10 cellular contexts compared by ENCODE assay signal in genomic region chr2:132651115-132652099, GRCh38. TPM values are rescaled to one million over a fixed set of nuclear protein-coding genes. Genes with fewer than 3 reads are reported as not detected.
DNase-seq lines count a peak whose midpoint lies in the region; ATAC-seq and TF ChIP-seq lines count a peak whose summit lies in the region.
"Had no signal": no experiment of that assay in that cellular context is flagged by ENCODE, and none has a peak within 500 bp of the region (broad histone marks: within the 10 kb centered on the region; RNA-seq: fewer than 3 reads in every experiment).

No MANE protein-coding gene starts in this region.

- TF ChIP-seq CTCF in MCF 10A (IDR thresholded peaks at IDR 0.05; ENCODE audit: unreplicated experiment) = no peak
- TF ChIP-seq CTCF in mammary epithelial cell (conservative IDR thresholded peaks at IDR 0.05 in 1 of 2, IDR thresholded peaks at IDR 0.05 in 1 of 2; ENCODE audit: extremely low read depth in 1 of 2, insufficient read depth in 1 of 2, low read depth in 1 of 2, low read length in 2 of 2) = no peak
- peak; percentile 49 for TF ChIP-seq CTCF in upper lobe of right lung (IDR thresholded peaks at IDR 0.05)
- TF ChIP-seq CTCF in Caco-2 (IDR thresholded peaks at IDR 0.05; ENCODE audit: insufficient read depth in 1 of 2, low read depth in 1 of 2, low read length in 1 of 2, severe bottlenecking in 1 of 2, unreplicated experiment in 1 of 2) = no peak

- H3K27ac Mint-ChIP-seq in MCF 10A (ENCODE audit: low read depth, unreplicated experiment) = no peak overlapping the region
- H3K27ac Mint-ChIP-seq in Caco-2 (ENCODE audit: unreplicated experiment) = no peak overlapping the region

- POLR2A ChIA-PET in MCF 10A (lab: Yijun Ruan, JAX) = no interaction called here
- POLR2A ChIA-PET in Caco-2 (lab: Charles Lee) = no interaction called here

- H3K4me3 Mint-ChIP-seq in MCF 10A (ENCODE audit: unreplicated experiment) = no peak overlapping the region
- H3K4me3 Mint-ChIP-seq in Caco-2 (ENCODE audit: unreplicated experiment) = no peak overlapping the region

- intact Hi-C loops in MCF 10A (cut with micrococcal nuclease) = loop anchor here (10.0 kb wide), 1 partner anchor 107 kb away; no protein-coding TSS in a partner anchor
- intact Hi-C loops in mammary epithelial cell (cut with micrococcal nuclease) = loop anchor here (1.0 to 10.0 kb wide), 5 partner anchors 104 to 1193 kb away; no protein-coding TSS in a partner anchor
- intact Hi-C loops in left ventricle myocardium superior (cut with micrococcal nuclease) = no loop called here
- intact Hi-C loops in upper lobe of right lung (cut with DNase I) = no loop called here
- intact Hi-C loops in Caco-2 (cut with micrococcal nuclease; ENCODE audit: unreplicated experiment) = no loop called here

- H3K36me3 Mint-ChIP-seq in MCF 10A (ENCODE audit: insufficient read depth, unreplicated experiment) = no peaks in the 10 kb centered on the region
- peaks cover 12% of the 10 kb centered on the region for H3K36me3 Mint-ChIP-seq in Caco-2 (ENCODE audit: insufficient read depth, unreplicated experiment)

- H4K20me1 ChIP-seq in mammary epithelial cell (ENCODE audit: insufficient read depth, low read length) = no peaks in the 10 kb centered on the region

- no peak overlapping the region for H3K4me2 ChIP-seq in mammary epithelial cell (ENCODE audit: insufficient read depth, low read depth, low read length)

- CTCF ChIA-PET in MCF 10A (lab: Yijun Ruan, JAX) = interaction anchor here (0.7 to 2.1 kb wide), 6 partner anchors 18 to 302 kb away, joined by 3 to 6 read pairs (median 3); no protein-coding TSS in a partner anchor
- CTCF ChIA-PET in mammary epithelial cell (lab: Charles Lee; ENCODE audit: low non-redundant PET) = interaction anchor here (0.5 kb wide), 1 partner anchor 73 kb away, joined by 4 read pairs; no protein-coding TSS in a partner anchor
- CTCF ChIA-PET in Caco-2 (lab: Charles Lee) = no interaction called here

- H3K9me3 ChIP-seq in mammary epithelial cell (replicated peaks; ENCODE audit: insufficient read depth, low read length) (no peaks in the 10 kb centered on the region), SJSA1 (replicated peaks) (no peaks in the 10 kb centered on the region), upper lobe of right lung (no peaks in the 10 kb centered on the region), Caco-2 (no peaks in the 10 kb centered on the region)
- H3K9me3 ChIP-seq: thoracic aorta had no signal

- no peaks in the 10 kb centered on the region for H3K79me2 ChIP-seq in mammary epithelial cell (ENCODE audit: insufficient read depth, low read length)

- H3K27ac ChIP-seq in mammary epithelial cell (ENCODE audit: insufficient read depth, low read depth, low read length) (no peak overlapping the region), SJSA1 (peak overlapping the region; percentile 94), upper lobe of right lung (no peak overlapping the region)
- H3K27ac ChIP-seq: thoracic aorta had no signal

- H3K27me3 ChIP-seq in mammary epithelial cell (ENCODE audit: insufficient read depth, low read length) (no peaks in the 10 kb centered on the region), SJSA1 (replicated peaks) (no peaks in the 10 kb centered on the region), upper lobe of right lung (no peaks in the 10 kb centered on the region), Caco-2 (replicated peaks; ENCODE audit: control insufficient read depth, insufficient read depth, low read length) (no peaks in the 10 kb centered on the region)

- no peaks in the 10 kb centered on the region for H3K9me3 Mint-ChIP-seq in MCF 10A (ENCODE audit: unreplicated experiment)
- H3K9me3 Mint-ChIP-seq in Caco-2 (ENCODE audit: unreplicated experiment) = no peaks in the 10 kb centered on the region

- H3K27me3 Mint-ChIP-seq in MCF 10A (ENCODE audit: insufficient read depth, unreplicated experiment) = no peaks in the 10 kb centered on the region
- H3K27me3 Mint-ChIP-seq in Caco-2 (ENCODE audit: insufficient read depth, unreplicated experiment) = no peaks in the 10 kb centered on the region

- in situ Hi-C loops in mammary epithelial cell (cut with MboI; ENCODE audit: low sequenced_read_pairs in 2 of 2) = loop anchor here in 1 of 2 donors (10.0 kb wide), 1 partner anchor 523 kb away; no protein-coding TSS in a partner anchor

- DNase-seq in MCF 10A (ENCODE audit: unreplicated experiment) (peak; percentile 44), mammary epithelial cell (no peak), SJSA1 (ENCODE audit: low read depth in 1 of 2, low spot score in 2 of 2) (peak; percentile 85 to 87), left ventricle myocardium superior (no peak), upper lobe of right lung (no peak), Caco-2 (no peak)
- DNase-seq in activated CD4-positive, alpha-beta T cell treated with anti-CD3 and anti-CD28 coated beads for 4 hours = no peak
- DNase-seq: activated effector memory CD4-positive, alpha-beta T cell treated with anti-CD3 and anti-CD28 coated beads, Interleukin-2, amount 50 U/mL, for 16 hours had no signal

- H3K4me3 ChIP-seq in mammary epithelial cell (replicated peaks in 1 of 3; ENCODE audit: insufficient read depth in 1 of 3, low read depth in 2 of 3, low read length in 3 of 3) (no peak overlapping the region), SJSA1 (no peak overlapping the region), upper lobe of right lung (no peak overlapping the region), Caco-2 (ENCODE audit: low read depth, low read length) (no peak overlapping the region)
- H3K4me3 ChIP-seq: thoracic aorta had no signal

- H3K4me1 ChIP-seq in mammary epithelial cell (ENCODE audit: insufficient read depth, low read length) (no peaks in the 10 kb centered on the region), SJSA1 (replicated peaks) (peaks cover 49% of the 10 kb centered on the region), upper lobe of right lung (no peaks in the 10 kb centered on the region), Caco-2 (no peaks in the 10 kb centered on the region)

- ATAC-seq in left ventricle myocardium superior (peak; percentile 34), upper lobe of right lung (peak; percentile 64), GM18858 (IDR thresholded peaks at IDR 0.05; ENCODE audit: unreplicated experiment) (no peak)

- dilution Hi-C loops in mammary epithelial cell (cut with HindIII; ENCODE audit: low sequenced_read_pairs) = no loop called here

- H3K4me1 Mint-ChIP-seq in MCF 10A (ENCODE audit: insufficient read depth, unreplicated experiment) (no peaks in the 10 kb centered on the region), Caco-2 (ENCODE audit: low read depth, unreplicated experiment) (no peaks in the 10 kb centered on the region)

- H3K9ac ChIP-seq in mammary epithelial cell (ENCODE audit: insufficient read depth, low read length) = no peak overlapping the region

- H3K36me3 ChIP-seq in mammary epithelial cell (ENCODE audit: insufficient read depth, low read length) (no peaks in the 10 kb centered on the region), SJSA1 (peaks cover 23% of the 10 kb centered on the region), upper lobe of right lung (no peaks in the 10 kb centered on the region), Caco-2 (ENCODE audit: control insufficient read depth, insufficient read depth, low read length) (no peaks in the 10 kb centered on the region)
- H3K36me3 ChIP-seq: thoracic aorta had no signal

- H2AFZ ChIP-seq in mammary epithelial cell (ENCODE audit: low read depth, low read length) = no peak overlapping the region

- no TSS peak for BruUV-seq in MCF 10A (replicated peaks; lab: Mats Ljungman, UMichigan)
- BruUV-seq in mammary epithelial cell (replicated peaks; lab: Mats Ljungman, UMichigan) = no TSS peak
- no TSS peak for BruUV-seq in Caco-2 (replicated peaks; lab: Mats Ljungman, UMichigan)

- 84% methylated on average over 13 of the region's 13 CpGs for WGBS in mammary epithelial cell (ENCODE audit: low coverage, missing lambda C conversion rate)

RNA-seq across cellular contexts. Expression of gene LYPD1, which starts 18.6 kb away (rescaled TPM):
- total RNA-seq in MCF 10A (2022) (not detected in 2 replicates), mammary epithelial cell (not detected), left ventricle myocardium superior (not detected), upper lobe of right lung (1.2 TPM), Caco-2 (2022) (15.8 and 18.2 TPM in 2 replicates)
- polyA plus RNA-seq in mammary epithelial cell = not detected
- not detected for polyA minus RNA-seq in mammary epithelial cell
- 75.9 and 91.4 TPM in 2 replicates for total RNA-seq in SJSA1 (2014; rRNA removed; shearing (Covaris generic))

Comparison
In these comparisons a context has a peak if more than half of its experiments do, and no peak if none do; other contexts are left out.
1. DNase-seq: peak in MCF 10A (single experiment) and SJSA1 (2 of 2); none in mammary epithelial cell (single experiment), left ventricle myocardium superior (single experiment), upper lobe of right lung (single experiment), Caco-2 (0 of 2) and activated CD4-positive, alpha-beta T cell treated with anti-CD3 and anti-CD28 coated beads for 4 hours (0 of 2).
2. intact Hi-C loops: an anchor here in MCF 10A (10.0 kb wide) and mammary epithelial cell (1.0 to 10.0 kb wide); none called in left ventricle myocardium superior, upper lobe of right lung and Caco-2.